1 cellular context compared by ENCODE assay signal in genomic region chr19:703329-703650, GRCh38.
TF ChIP-seq lines count a peak whose summit lies in the region.

No MANE protein-coding gene starts in this region.

TF ChIP-seq in HepG2, 621 proteins besides CTCF, POLR2A, EP300 and RAD21 (continues in another document):
- no peak for TF ChIP-seq ZNF20 (CRISPR knock-in tag; IDR thresholded peaks at IDR 0.05)
- TF ChIP-seq RNF219 (CRISPR knock-in tag; IDR thresholded peaks at IDR 0.05), result no peak
- TF ChIP-seq DZIP1 (CRISPR knock-in tag; IDR thresholded peaks at IDR 0.05), result no peak
- TF ChIP-seq ZNF280B (CRISPR knock-in tag; IDR thresholded peaks at IDR 0.05; ENCODE audit: borderline replicate concordance), result no peak
- no peak for TF ChIP-seq PAF1 (CRISPR knock-in tag; IDR thresholded peaks at IDR 0.05)
- no peak for TF ChIP-seq SRSF9 (IDR thresholded peaks at IDR 0.05; ENCODE audit: borderline replicate concordance, insufficient read depth, low read depth, low read length, poor library complexity, severe bottlenecking)
- TF ChIP-seq ZMYM2 (CRISPR knock-in tag; IDR thresholded peaks at IDR 0.05), result 0 out of 2 replicates have a peak, but pooled peaks have one; percentile 28
- TF ChIP-seq ZNF430 (CRISPR knock-in tag; IDR thresholded peaks at IDR 0.05), result peak; percentile 58; the same call in 1 of the 2 replicates
- TF ChIP-seq ADNP (CRISPR knock-in tag; IDR thresholded peaks at IDR 0.05), result peak; percentile 72; the same call in 1 of the 2 replicates
- no peak; a peak in 1 of 4 replicates for TF ChIP-seq HMGXB4 (CRISPR knock-in tag; IDR thresholded peaks at IDR 0.05; ENCODE audit: borderline replicate concordance in 1 of 2, low read depth in 1 of 2)
- TF ChIP-seq ZNF414 (CRISPR knock-in tag; IDR thresholded peaks at IDR 0.05), result no peak
- TF ChIP-seq RCOR2 (CRISPR knock-in tag; IDR thresholded peaks at IDR 0.05), result peak; percentile 50; the same call in 1 of the 2 replicates
- TF ChIP-seq ZNF839 (CRISPR knock-in tag; IDR thresholded peaks at IDR 0.05; ENCODE audit: borderline replicate concordance), result no peak
- TF ChIP-seq MAX (IDR thresholded peaks at IDR 0.05), result 0 out of 2 replicates have a peak, but pooled peaks have one; percentile 16
- TF ChIP-seq ZNF563 (CRISPR knock-in tag; IDR thresholded peaks at IDR 0.05), result no peak
- TF ChIP-seq HOMEZ (CRISPR knock-in tag; IDR thresholded peaks at IDR 0.05; ENCODE audit: low read depth), result no peak
- no peak for TF ChIP-seq PAXIP1 (CRISPR knock-in tag; conservative IDR thresholded peaks at IDR 0.05)
- no peak for TF ChIP-seq CC2D1A (CRISPR knock-in tag; IDR thresholded peaks at IDR 0.05)
- peak; percentile 54 for TF ChIP-seq ZFX (CRISPR knock-in tag; IDR thresholded peaks at IDR 0.05; ENCODE audit: low read depth)
- TF ChIP-seq PHF8 (CRISPR knock-in tag; IDR thresholded peaks at IDR 0.05), result peak; percentile 59; the same call in 1 of the 2 replicates
- TF ChIP-seq ZNF883 (CRISPR knock-in tag; IDR thresholded peaks at IDR 0.05; ENCODE audit: not compliant biosample characterization), result no peak
- 0 out of 2 replicates have a peak, but pooled peaks have one; percentile 10 for TF ChIP-seq ZNF550 (CRISPR knock-in tag; IDR thresholded peaks at IDR 0.05; ENCODE audit: borderline replicate concordance)
- TF ChIP-seq KLF11 (CRISPR knock-in tag; IDR thresholded peaks at IDR 0.05), result 0 out of 2 replicates have a peak, but pooled peaks have one; percentile 49
- TF ChIP-seq LCORL (IDR thresholded peaks at IDR 0.05), result no peak
- TF ChIP-seq LCORL (CRISPR knock-in tag; IDR thresholded peaks at IDR 0.05), result 0 out of 2 replicates have a peak, but pooled peaks have one; percentile 43
- TF ChIP-seq HDAC1 (CRISPR knock-in tag; IDR thresholded peaks at IDR 0.05), result 0 out of 2 replicates have a peak, but pooled peaks have one; percentile 37
- no peak for TF ChIP-seq BCLAF1 (IDR thresholded peaks at IDR 0.05)
- TF ChIP-seq ZMYM3 (CRISPR knock-in tag; IDR thresholded peaks at IDR 0.05), result peak; percentile 97
- TF ChIP-seq ZFP36 (IDR thresholded peaks at IDR 0.05; ENCODE audit: borderline replicate concordance, low read depth, low read length, partially characterized antibody), result peak; percentile 87
- TF ChIP-seq ZSCAN9 (CRISPR knock-in tag; IDR thresholded peaks at IDR 0.05; ENCODE audit: borderline replicate concordance), result 0 out of 2 replicates have a peak, but pooled peaks have one; percentile 32
- TF ChIP-seq ZC3H13 (CRISPR knock-in tag; IDR thresholded peaks at IDR 0.05), result no peak
- TF ChIP-seq SRSF1 (optimal IDR thresholded peaks at IDR 0.05; ENCODE audit: low read depth, low read length), result peak; percentile 54
- TF ChIP-seq ZNF687 (CRISPR knock-in tag; IDR thresholded peaks at IDR 0.05), result 0 out of 2 replicates have a peak, but pooled peaks have one; percentile 3
- TF ChIP-seq TARDBP (CRISPR knock-in tag; IDR thresholded peaks at IDR 0.05), result 0 out of 2 replicates have a peak, but pooled peaks have one; percentile 9
- no peak for TF ChIP-seq PAWR (CRISPR knock-in tag; IDR thresholded peaks at IDR 0.05; ENCODE audit: borderline replicate concordance)
- TF ChIP-seq ZFAT (CRISPR knock-in tag; conservative IDR thresholded peaks at IDR 0.05), result no peak
